Comparison of ENCODE assay signal across 15 cellular contexts in genomic region chr16:73125860-73126259, GRCh38.
DNase-seq lines count a peak whose midpoint lies in the region; ATAC-seq, FAIRE-seq and TF ChIP-seq lines count a peak whose summit lies in the region.
"Had no signal": no experiment of that assay in that cellular context is flagged by ENCODE, and none has a peak within 500 bp of the region (broad histone marks: within the 10 kb centered on the region; RNA-seq: fewer than 3 reads in every experiment).

No MANE protein-coding gene starts in this region.

- TF ChIP-seq CTCF in liver (IDR thresholded peaks at IDR 0.05; ENCODE audit: low read depth, low read length, missing input control) = no peak
- TF ChIP-seq CTCF in HepG2 (CRISPR knock-in tag; IDR thresholded peaks at IDR 0.05) = no peak

- ATAC-seq in HepG2 = no peak
- ATAC-seq in left cardiac atrium = peak in 1 of 2 donors; percentile 64
- ATAC-seq in GM19023 (IDR thresholded peaks at IDR 0.05; ENCODE audit: unreplicated experiment) = no peak

- H3K4me1 ChIP-seq in liver (ENCODE audit: control insufficient read depth in 4 of 4, insufficient read depth in 4 of 4, low read length in 3 of 4) (peaks cover 0 to 10% (median 5%) of the 10 kb centered on the region in 4 donors), HepG2 (ENCODE audit: insufficient read depth, low read length) (peaks cover 6% of the 10 kb centered on the region; the same call in 1 of the 2 replicates), adipocyte (ENCODE audit: control insufficient read depth, insufficient read depth, low read length) (peaks cover 14% of the 10 kb centered on the region)
- H3K4me1 ChIP-seq: HAP-1 had no signal

- no peaks in the 10 kb centered on the region for H3K36me3 ChIP-seq in liver (ENCODE audit: control insufficient read depth in 4 of 4, insufficient read depth in 3 of 4, low read depth in 1 of 4, low read length in 3 of 4)
- H3K36me3 ChIP-seq in HepG2 (replicated peaks in 1 of 2; ENCODE audit: control insufficient read depth in 1 of 2, insufficient read depth in 2 of 2, low read length in 2 of 2) = no peaks in the 10 kb centered on the region
- no peaks in the 10 kb centered on the region for H3K36me3 ChIP-seq in adipocyte (ENCODE audit: control insufficient read depth, insufficient read depth, low read length, severe bottlenecking)
- H3K36me3 ChIP-seq: BE2C, HAP-1, vagina had no signal

- FAIRE-seq in HepG2 (lab: Jason Lieb, UNC) = no peak
- FAIRE-seq: TTC549 had no signal

- POLR2A ChIA-PET in HepG2 (lab: Yijun Ruan, JAX) = no interaction called here

- no peak for TF ChIP-seq POLR2A in HepG2 (IDR thresholded peaks at IDR 0.05; ENCODE audit: insufficient read depth in 1 of 2, low read depth in 2 of 2, low read length in 2 of 2)

- TF ChIP-seq RAD21 in liver (IDR thresholded peaks at IDR 0.05) (no peak), HepG2 (CRISPR knock-in tag; IDR thresholded peaks at IDR 0.05) (no peak)

- H3K27ac ChIP-seq in liver (ENCODE audit: low read depth in 1 of 2, low read length in 2 of 2) (peak overlapping the region; percentile 62 to 65), HepG2 (ENCODE audit: extremely low read length, insufficient read depth, low read length) (no peak overlapping the region), substantia nigra (ENCODE audit: low read depth, low read length, poor library complexity, severe bottlenecking) (no peak overlapping the region)
- H3K27ac ChIP-seq: vagina had no signal

- H3K9ac ChIP-seq in liver (ENCODE audit: low read depth in 1 of 2, low read length in 2 of 2) (no peak overlapping the region), HepG2 (ENCODE audit: insufficient read depth, low read depth, low read length) (no peak overlapping the region), adipocyte (ENCODE audit: low read length) (peak overlapping the region; percentile 19)

- no peaks in the 10 kb centered on the region for H4K20me1 ChIP-seq in HepG2 (ENCODE audit: insufficient read depth, low read length)

- CTCF ChIA-PET in HepG2 (lab: Yijun Ruan, JAX; ENCODE audit: low intra/inter-chr PET ratio, low total read pairs) = no interaction called here

- H3K27me3 ChIP-seq in liver (ENCODE audit: control insufficient read depth in 4 of 4, insufficient read depth in 4 of 4, low read length in 3 of 4) = no peaks in the 10 kb centered on the region
- no peaks in the 10 kb centered on the region; a peak in 1 of 5 replicates for H3K27me3 ChIP-seq in HepG2 (ENCODE audit: control insufficient read depth in 1 of 2, insufficient read depth in 2 of 2, low read length in 2 of 2)
- H3K27me3 ChIP-seq in adipocyte (replicated peaks; ENCODE audit: control insufficient read depth, insufficient read depth, low read length) = no peaks in the 10 kb centered on the region
- H3K27me3 ChIP-seq: BE2C, vagina had no signal

- TF ChIP-seq EP300 in HepG2 (IDR thresholded peaks at IDR 0.05; ENCODE audit: low read depth in 2 of 2, low read length in 2 of 2) (no peak), HepG2 (CRISPR knock-in tag; IDR thresholded peaks at IDR 0.05; ENCODE audit: borderline replicate concordance) (no peak)

- BruUV-seq in HepG2 (replicated peaks; lab: Mats Ljungman, UMichigan) = no TSS peak

- H3K9me3 ChIP-seq in liver (ENCODE audit: control insufficient read depth in 4 of 4, low read length in 3 of 4) (no peaks in the 10 kb centered on the region), HepG2 (ENCODE audit: low read length) (no peaks in the 10 kb centered on the region), adipocyte (ENCODE audit: control insufficient read depth, low read length) (peaks cover 8% of the 10 kb centered on the region)
- H3K9me3 ChIP-seq: BE2C, HAP-1, vagina had no signal

- intact Hi-C loops in HepG2 (cut with micrococcal nuclease; ENCODE audit: unreplicated experiment) = no loop called here
- intact Hi-C loops in left cardiac atrium (cut with DNase I) = no loop called here
- intact Hi-C loops in posterior vena cava (cut with DNase I) = no loop called here

- H2AFZ ChIP-seq in HepG2 (ENCODE audit: low read length) = no peak overlapping the region

- DNase-seq in HepG2 (ENCODE audit: low spot score) = no peak
- DNase-seq in adipocyte (ENCODE audit: low read depth) = peak; percentile 76
- peak; percentile 26 for DNase-seq in left cardiac atrium
- DNase-seq in iPS-NIHi11 (ENCODE audit: low spot score) = no peak
- no peak for DNase-seq in substantia nigra (lab: John Stamatoyannopoulos, UW)
- no peak for DNase-seq in posterior vena cava (ENCODE audit: low spot score)
- DNase-seq: activated T-cell treated with anti-CD3 and anti-CD28 coated beads for 4 hours; BE2C; central memory CD4-positive, alpha-beta T cell; NCI-H1417 treated with DMSO at 0.1 percent for 48 hours had no signal

- WGBS in liver = 81% methylated on average over 3 of the region's 3 CpGs
- 75% methylated on average over 3 of the region's 3 CpGs for WGBS in HepG2 (ENCODE audit: low lambda C conversion rate)

- H3K79me2 ChIP-seq in HepG2 (ENCODE audit: insufficient read depth, low read length) = no peaks in the 10 kb centered on the region

- H3K4me3 ChIP-seq in liver (ENCODE audit: low read depth in 1 of 3, low read length in 3 of 3) = no peak overlapping the region
- H3K4me3 ChIP-seq in HepG2 (replicated peaks in 1 of 3; ENCODE audit: insufficient read depth in 1 of 3, low read depth in 2 of 3, low read length in 3 of 3) = no peak overlapping the region
- H3K4me3 ChIP-seq in adipocyte (ENCODE audit: low read length) = peak overlapping the region; percentile 57
- H3K4me3 ChIP-seq: HAP-1, vagina had no signal

- in situ Hi-C loops in HepG2 (cut with HindIII; ENCODE audit: extremely low pct_ligation_motif_present, low pct_unique_long_range_greater_than_20kb) = no loop called here

- no peak overlapping the region for H3K4me2 ChIP-seq in HepG2 (ENCODE audit: low read depth, low read length)

TF ChIP-seq in liver, 16 proteins besides CTCF, POLR2A, EP300 and RAD21:
- TF ChIP-seq RXRA (IDR thresholded peaks at IDR 0.05) (no peak), EGR1 (IDR thresholded peaks at IDR 0.05; ENCODE audit: low read depth in 2 of 2) (no peak)
TF ChIP-seq in liver: peak in this region for 0.

TF ChIP-seq in HepG2, 621 proteins besides CTCF, POLR2A, EP300 and RAD21:
- no peak for TF ChIP-seq ZBTB34 (CRISPR knock-in tag; IDR thresholded peaks at IDR 0.05)
- no peak for TF ChIP-seq CBX1 (IDR thresholded peaks at IDR 0.05; ENCODE audit: low read depth)
- TF ChIP-seq PHF20 (CRISPR knock-in tag; IDR thresholded peaks at IDR 0.05) = no peak
- TF ChIP-seq SALL2 (CRISPR knock-in tag; IDR thresholded peaks at IDR 0.05) = no peak
- TF ChIP-seq ZBTB7B (CRISPR knock-in tag; IDR thresholded peaks at IDR 0.05) = no peak
- TF ChIP-seq ZBTB46 (CRISPR knock-in tag; IDR thresholded peaks at IDR 0.05; ENCODE audit: borderline replicate concordance) = no peak
- TF ChIP-seq ZNF143 (CRISPR knock-in tag; IDR thresholded peaks at IDR 0.05) = no peak
- no peak for TF ChIP-seq SMYD3 (CRISPR knock-in tag; IDR thresholded peaks at IDR 0.05)
- no peak for TF ChIP-seq NCOA5 (CRISPR knock-in tag; IDR thresholded peaks at IDR 0.05)
- TF ChIP-seq ZNF556 (CRISPR knock-in tag; IDR thresholded peaks at IDR 0.05; ENCODE audit: borderline replicate concordance) = no peak

Comparison
In these comparisons a context has a peak if more than half of its experiments do, and no peak if none do; other contexts are left out.
1. H3K27ac ChIP-seq: peak in liver (2 of 2); none in HepG2 (single experiment) and substantia nigra (single experiment).
2. DNase-seq: peak in adipocyte (single experiment) and left cardiac atrium (single experiment); none in HepG2 (single experiment), iPS-NIHi11 (single experiment), substantia nigra (0 of 49) and posterior vena cava (single experiment).